27 cellular contexts compared by ENCODE assay signal in the genomic region with DNA sequence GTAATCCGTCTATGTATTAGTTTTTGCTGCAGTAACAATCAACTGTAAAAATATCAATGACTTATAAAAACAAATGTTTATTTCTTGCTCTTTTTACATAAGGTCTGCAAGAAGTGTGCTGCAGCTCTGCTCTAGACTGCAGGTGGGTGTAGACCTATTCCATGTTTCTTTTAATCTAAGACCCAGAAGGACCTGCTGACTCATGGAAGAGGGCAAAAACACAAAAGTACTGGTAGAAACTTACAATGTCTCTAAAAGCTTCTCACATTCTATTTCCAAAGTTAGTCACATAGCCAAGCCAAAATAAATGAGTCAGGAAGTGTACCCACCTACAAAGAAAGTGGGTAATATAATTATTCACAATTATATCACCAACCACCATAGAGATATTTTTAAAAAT.
"Had no signal": no experiment of that assay in that cellular context is flagged by ENCODE, and none has a peak within 500 bp of the region (broad histone marks: within the 10 kb centered on the region; RNA-seq: fewer than 3 reads in every experiment).

No MANE protein-coding gene starts in this region.

- H3K9me3 ChIP-seq: neutrophil, pancreas, prostate gland, right lobe of liver, suprapubic skin, testis, tibial artery, transverse colon, upper lobe of right lung, uterus had no signal

- FAIRE-seq: pancreas had no signal

- DNase-seq: naive thymus-derived CD4-positive, alpha-beta T cell; natural killer cell; nucleus accumbens; pancreas; right cardiac atrium; right lobe of liver; spleen; stimulated activated CD4-positive, alpha-beta T cell treated with anti-CD3 and anti-CD28 coated beads, Interleukin-12 subunit alpha, Interleukin-12 subunit beta, amount 100 ng/mL, for 4 hours; stimulated activated CD4-positive, alpha-beta T cell treated with anti-CD3 and anti-CD28 coated beads, Interleukin-1b, Interleukin-23, amount 100 ng/mL, for 48 hours; stimulated activated CD4-positive, alpha-beta T cell treated with anti-CD3 and anti-CD28 coated beads, Interleukin-4, amount 100 ng/mL, for 1 hour; stimulated activated CD4-positive, alpha-beta T cell treated with anti-CD3 and anti-CD28 coated beads, Interleukin-4, amount 100 ng/mL, for 4 hours; stimulated activated CD8-positive, alpha-beta memory T cell treated with anti-CD3 and anti-CD28 coated beads, Interleukin-4, amount 100 ng/mL, for 48 hours; stimulated activated naive CD4-positive, alpha-beta T cell; stimulated activated naive CD8-positive, alpha-beta T cell treated with anti-CD3 and anti-CD28 coated beads, Interleukin-15, amount 100 ng/mL, for 72 hours; stimulated activated naive CD8-positive, alpha-beta T cell treated with anti-CD3 and anti-CD28 coated beads, Interleukin-15, Interleukin-2, amounts not matched to agents 100 U/mL and 50 U/mL, for 24 hours; substantia nigra; testis; tibial artery; transverse colon; upper lobe of right lung; uterus had no signal

- H3K27ac ChIP-seq: neutrophil, pancreas, prostate gland, right lobe of liver, skin epidermis, spleen, suprapubic skin, testis, tibial artery, transverse colon, upper lobe of right lung, uterus had no signal

- H3K4me3 ChIP-seq: pancreas, prostate gland, right lobe of liver, skin epidermis, smooth muscle cell, spleen, suprapubic skin, testis, tibial artery, transverse colon, upper lobe of right lung, uterus had no signal

- H3K4me1 ChIP-seq: pancreas, prostate gland, right lobe of liver, spleen, suprapubic skin, testis, tibial artery, transverse colon, upper lobe of right lung, uterus had no signal

- H3K27me3 ChIP-seq: neutrophil, pancreas, right lobe of liver, spleen, suprapubic skin, testis, tibial artery, transverse colon, upper lobe of right lung, uterus had no signal

- H3K36me3 ChIP-seq: neutrophil, pancreas, prostate gland, right lobe of liver, spleen, suprapubic skin, tibial artery, transverse colon, upper lobe of right lung, uterus had no signal

- H3K4me2 ChIP-seq: smooth muscle cell had no signal

- ATAC-seq: naive thymus-derived CD4-positive, alpha-beta T cell; natural killer cell; pancreas; right cardiac atrium; right lobe of liver; stimulated activated memory B cell treated with anti-CD40 and anti-IgM and Interleukin-4, amounts not matched to agents 10 μg/mL and 1 μg/mL and 100 μg/mL, for 72 hours; stimulated activated naive CD8-positive, alpha-beta T cell treated with anti-CD3 and anti-CD28 coated beads, Interleukin-15, amount 100 ng/mL, for 72 hours; stimulated activated naive CD8-positive, alpha-beta T cell treated with anti-CD3 and anti-CD28 coated beads, Interleukin-15, Interleukin-2, amounts not matched to agents 100 U/mL and 50 U/mL, for 24 hours; upper lobe of right lung had no signal
